In the genomic region with DNA sequence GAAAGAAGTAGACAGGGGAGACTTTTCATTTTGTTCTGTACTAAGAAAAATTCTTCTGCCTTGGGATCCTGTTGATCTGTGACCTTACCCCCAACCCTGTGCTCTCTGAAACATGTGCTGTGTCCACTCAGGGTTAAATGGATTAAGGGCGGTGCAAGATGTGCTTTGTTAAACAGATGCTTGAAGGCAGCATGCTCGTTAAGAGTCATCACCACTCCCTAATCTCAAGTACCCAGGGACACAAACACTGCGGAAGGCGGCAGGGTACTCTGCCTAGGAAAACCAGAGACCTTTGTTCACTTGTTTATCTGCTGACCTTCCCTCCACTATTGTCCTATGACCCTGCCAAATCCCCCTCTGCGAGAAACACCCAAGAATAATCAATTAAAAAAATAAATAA, we compare ENCODE assay signal across 4 cellular contexts. TPM values are rescaled to one million over a fixed set of nuclear protein-coding genes. Genes with fewer than 3 reads are reported as not detected.
"Had no signal": no experiment of that assay in that cellular context is flagged by ENCODE, and none has a peak within 500 bp of the region (broad histone marks: within the 10 kb centered on the region; RNA-seq: fewer than 3 reads in every experiment).

No MANE protein-coding gene starts in this region.

RNA-seq across cellular contexts. Expression of gene OR10V1, which starts 13.5 kb away (rescaled TPM):
- total RNA-seq: LHCN-M2, M059J, MCF 10A, NCI-H460 had no signal
